1 cellular context compared by ENCODE assay signal in the genomic region with DNA sequence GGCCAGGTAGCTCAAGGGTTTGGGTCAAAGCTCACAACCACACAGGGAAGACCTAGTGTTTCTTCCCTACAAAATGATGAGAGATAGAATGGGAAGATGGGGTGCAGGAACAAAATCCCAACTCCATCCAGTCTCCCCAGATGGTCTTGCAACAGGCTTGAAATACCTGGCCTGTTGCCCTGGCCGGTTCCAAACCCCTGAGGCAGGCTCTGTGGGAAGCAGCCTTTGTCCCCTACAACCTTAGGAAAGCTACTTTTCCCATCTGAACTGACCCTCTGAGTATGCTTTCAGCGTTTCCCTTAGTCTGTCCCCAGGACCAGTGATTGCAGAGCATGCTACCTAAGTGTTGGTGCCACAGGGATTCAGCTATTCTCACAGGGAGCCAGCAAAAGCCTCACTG.
TF ChIP-seq lines count a peak whose summit lies in the region.

No MANE protein-coding gene starts in this region.

TF ChIP-seq in SK-N-SH, 30 proteins besides CTCF, POLR2A, EP300 and RAD21 (continued from another document):
- TF ChIP-seq, protein P1, sequence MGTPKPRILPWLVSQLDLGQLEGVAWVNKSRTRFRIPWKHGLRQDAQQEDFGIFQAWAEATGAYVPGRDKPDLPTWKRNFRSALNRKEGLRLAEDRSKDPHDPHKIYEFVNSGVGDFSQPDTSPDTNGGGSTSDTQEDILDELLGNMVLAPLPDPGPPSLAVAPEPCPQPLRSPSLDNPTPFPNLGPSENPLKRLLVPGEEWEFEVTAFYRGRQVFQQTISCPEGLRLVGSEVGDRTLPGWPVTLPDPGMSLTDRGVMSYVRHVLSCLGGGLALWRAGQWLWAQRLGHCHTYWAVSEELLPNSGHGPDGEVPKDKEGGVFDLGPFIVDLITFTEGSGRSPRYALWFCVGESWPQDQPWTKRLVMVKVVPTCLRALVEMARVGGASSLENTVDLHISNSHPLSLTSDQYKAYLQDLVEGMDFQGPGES (IDR thresholded peaks at IDR 0.05; ENCODE audit: low read depth, low read length): no peak
- TF ChIP-seq RXRA (IDR thresholded peaks at IDR 0.05; ENCODE audit: borderline replicate concordance, low read depth) (no peak), ZBTB33 (IDR thresholded peaks at IDR 0.05; ENCODE audit: borderline replicate concordance, low read depth) (no peak), GABPA (IDR thresholded peaks at IDR 0.05; ENCODE audit: low read depth) (no peak), FOSL2 (IDR thresholded peaks at IDR 0.05; ENCODE audit: borderline replicate concordance, low read depth) (no peak), TEAD4 (IDR thresholded peaks at IDR 0.05; ENCODE audit: borderline replicate concordance, insufficient read depth) (no peak), SMC3 (IDR thresholded peaks at IDR 0.05; ENCODE audit: low read depth, low read length) (no peak), TAF1 (IDR thresholded peaks at IDR 0.05; ENCODE audit: borderline replicate concordance, low read depth, low read length) (no peak), MEF2A (IDR thresholded peaks at IDR 0.05; ENCODE audit: borderline replicate concordance, low read depth) (no peak), ELF1 (IDR thresholded peaks at IDR 0.05) (no peak), NFIC (IDR thresholded peaks at IDR 0.05; ENCODE audit: borderline replicate concordance) (no peak), REST (IDR thresholded peaks at IDR 0.05; ENCODE audit: low read depth, low read length) (no peak), EZH2phosphoT487 (IDR thresholded peaks at IDR 0.05; ENCODE audit: borderline replicate concordance, low read depth) (no peak)
- TF ChIP-seq, protein P2, sequence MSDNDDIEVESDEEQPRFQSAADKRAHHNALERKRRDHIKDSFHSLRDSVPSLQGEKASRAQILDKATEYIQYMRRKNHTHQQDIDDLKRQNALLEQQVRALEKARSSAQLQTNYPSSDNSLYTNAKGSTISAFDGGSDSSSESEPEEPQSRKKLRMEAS (IDR thresholded peaks at IDR 0.05; ENCODE audit: low read depth): no peak
TF ChIP-seq in SK-N-SH: peak in this region for 0.
